Comparison of ENCODE assay signal across 8 cellular contexts in the genomic region with DNA sequence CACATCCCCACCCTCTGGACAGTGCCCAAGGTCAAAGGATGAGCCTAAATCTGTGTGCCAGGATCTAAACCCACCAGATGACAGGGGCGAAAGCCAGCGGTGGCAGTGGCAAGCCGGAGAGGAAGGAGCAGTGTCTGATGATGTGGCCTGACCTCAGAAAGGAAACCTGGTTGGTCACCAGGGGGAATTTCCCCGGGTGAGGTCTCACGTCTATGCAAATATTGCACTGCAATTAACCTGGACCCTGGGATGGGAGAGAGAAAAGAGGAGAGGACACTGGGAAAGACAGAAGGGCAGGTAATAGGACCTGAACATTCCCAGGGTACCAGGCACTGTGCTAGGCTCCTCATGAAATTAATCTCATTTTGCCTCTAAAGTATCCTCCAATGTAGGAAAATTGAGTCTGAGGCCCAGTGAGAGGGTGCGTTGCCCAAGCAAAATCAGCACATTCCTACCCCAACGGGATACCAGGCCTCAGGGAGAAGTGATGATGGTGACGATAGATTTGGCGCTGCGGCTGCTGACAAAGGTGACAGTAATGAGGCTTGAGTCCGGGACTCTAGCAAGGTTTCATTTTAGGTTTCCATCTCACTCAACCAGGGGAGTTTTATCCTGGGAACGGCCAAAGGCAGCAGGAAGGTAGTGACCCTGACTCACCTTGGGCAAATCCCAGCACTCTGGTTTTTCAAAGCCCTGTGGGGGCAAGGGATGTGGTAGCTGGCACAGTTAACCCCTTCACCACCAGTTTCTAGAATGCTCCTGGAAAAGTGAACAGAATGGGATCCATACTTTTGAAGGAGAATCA. TPM values are rescaled to one million over a fixed set of nuclear protein-coding genes. Genes with fewer than 3 reads are reported as not detected.
DNase-seq lines count a peak whose midpoint lies in the region; ATAC-seq, FAIRE-seq and TF ChIP-seq lines count a peak whose summit lies in the region.

No MANE protein-coding gene starts in this region.

- H3K79me1 ChIP-seq in IMR-90 (ENCODE audit: low read depth in 1 of 2, low read length in 2 of 2) = peaks cover 0 to 13% of the 10 kb centered on the region in 2 experiments; a peak in 1 of 4 replicates

- peak overlapping the region; percentile 62 to 92 for H4K8ac ChIP-seq in IMR-90 (ENCODE audit: low read depth in 2 of 2, low read length in 2 of 2)

- intact Hi-C loops in IMR-90 (cut with micrococcal nuclease) = no loop called here

- peak overlapping the region; percentile 34; the same call in 1 of the 2 replicates for H3K4me2 ChIP-seq in IMR-90 (ENCODE audit: low read depth, low read length)
- H3K4me2 ChIP-seq in keratinocyte (ENCODE audit: control insufficient read depth, extremely low read depth, insufficient read depth, low read depth, low read length) = peak overlapping the region; percentile 58

- TF ChIP-seq POLR2A in IMR-90 (IDR thresholded peaks at IDR 0.05; ENCODE audit: low read depth, low read length) = no peak

- H3K14ac ChIP-seq in IMR-90 (replicated peaks; ENCODE audit: low read depth, low read length) = peak overlapping the region; percentile 94

- H2BK120ac ChIP-seq in IMR-90 (ENCODE audit: low read depth, low read length) = peak overlapping the region; percentile 94

- peak overlapping the region; percentile 92 for H3K18ac ChIP-seq in IMR-90 (ENCODE audit: low read depth, low read length)

- peak overlapping the region; percentile 91 for H2AK9ac ChIP-seq in IMR-90 (replicated peaks; ENCODE audit: low read depth, low read length, poor library complexity)

- H3K27me3 ChIP-seq in IMR-90 (ENCODE audit: control insufficient read depth, insufficient read depth, low read length) = no peaks in the 10 kb centered on the region
- H3K27me3 ChIP-seq in keratinocyte (ENCODE audit: control insufficient read depth, extremely low read depth, insufficient read depth, low read length) = no peaks in the 10 kb centered on the region

- H3K27ac ChIP-seq in IMR-90 (ENCODE audit: insufficient read depth, low read length) (peak overlapping the region; percentile 94), keratinocyte (ENCODE audit: control insufficient read depth, insufficient read depth, low read length) (peak overlapping the region; percentile 86)

- TF ChIP-seq CTCF in IMR-90 (conservative IDR thresholded peaks at IDR 0.05; ENCODE audit: low read depth, low read length) (no peak), keratinocyte (optimal IDR thresholded peaks at IDR 0.05 in 1 of 3, IDR thresholded peaks at IDR 0.05 in 1 of 3, conservative IDR thresholded peaks at IDR 0.05 in 1 of 3; ENCODE audit: extremely low read depth in 1 of 3, insufficient read depth in 2 of 3, low read length in 3 of 3) (no peak)

- no peak for FAIRE-seq in keratinocyte (lab: Jason Lieb, UNC)

- H3K23ac ChIP-seq in IMR-90 (ENCODE audit: low read depth, low read length) = peak overlapping the region; percentile 97

- H3K4ac ChIP-seq in IMR-90 (ENCODE audit: low read depth, low read length) = peak overlapping the region; percentile 96

- peak overlapping the region; percentile 85; the same call in 2 of the 3 replicates for H2BK15ac ChIP-seq in IMR-90 (ENCODE audit: low read depth, low read length)

- H2AFZ ChIP-seq in IMR-90 (replicated peaks; ENCODE audit: low read length, poor library complexity) (peak overlapping the region; percentile 60), keratinocyte (ENCODE audit: control insufficient read depth, low read length) (peak overlapping the region; percentile 14)

- H3K9me1 ChIP-seq in IMR-90 (ENCODE audit: insufficient read depth, low read length) (peaks cover 30% of the 10 kb centered on the region), keratinocyte (ENCODE audit: control insufficient read depth, extremely low read depth, insufficient read depth, low read length) (no peaks in the 10 kb centered on the region)

- H3K9ac ChIP-seq in IMR-90 (ENCODE audit: low read depth, low read length) (peak overlapping the region; percentile 19; the same call in 1 of the 2 replicates), keratinocyte (ENCODE audit: control insufficient read depth, extremely low read depth, insufficient read depth, low read length) (peak overlapping the region; percentile 56)

- POLR2A ChIA-PET in IMR-90 (lab: Charles Lee; ENCODE audit: unreplicated experiment) = no interaction called here

- H3K9me3 ChIP-seq in IMR-90 (ENCODE audit: control insufficient read depth, insufficient read depth, low read length) (no peaks in the 10 kb centered on the region), keratinocyte (ENCODE audit: control insufficient read depth, low read depth, low read length) (no peaks in the 10 kb centered on the region)

- DNase-seq in ELF-1 (ENCODE audit: low read depth, low spot score) (peak; percentile 42), IMR-90 (peak; percentile 34), keratinocyte (ENCODE audit: low read depth, low spot score) (no peak), mesenteric fat pad (ENCODE audit: low spot score) (no peak), NOMO-1 treated with dmso at 0.1 percent for 144 hours (lab: John Stamatoyannopoulos, UW; ENCODE audit: unreplicated experiment) (no peak)
- DNase-seq in activated T-cell treated with anti-CD3 and anti-CD28 coated beads, Interleukin-2, amount 50 U/mL, for 48 hours = peak; percentile 78 to 83
- peak; percentile 48 to 57 for DNase-seq in stimulated activated CD8-positive, alpha-beta memory T cell treated with anti-CD3 and anti-CD28 coated beads, Interleukin-7, amount 100 ng/mL, for 4 hours (ENCODE audit: low read depth in 2 of 2)

- no TSS peak for BruUV-seq in IMR-90 (replicated peaks; lab: Mats Ljungman, UMichigan)

- H3K36me3 ChIP-seq in IMR-90 (ENCODE audit: control insufficient read depth, insufficient read depth, low read length) (0 out of 2 replicates have a peak, but pooled peaks cover 4% of the 10 kb centered on the region), keratinocyte (ENCODE audit: control insufficient read depth in 2 of 2, extremely low read depth in 1 of 2, insufficient read depth in 2 of 2, low read length in 2 of 2) (no peaks in the 10 kb centered on the region)

- dilution Hi-C loops in IMR-90 (cut with HindIII; ENCODE audit: low sequenced_read_pairs, unreplicated experiment) = no loop called here
- dilution Hi-C loops in keratinocyte (cut with MboI; ENCODE audit: extremely low pct_ligation_motif_present, low sequenced_read_pairs) = no loop called here

- peak overlapping the region; percentile 97 for H2BK5ac ChIP-seq in IMR-90 (ENCODE audit: low read depth, low read length, poor library complexity, severe bottlenecking)

- no peak overlapping the region for H3K4me3 ChIP-seq in IMR-90 (ENCODE audit: insufficient read depth, low read depth, low read length)
- H3K4me3 ChIP-seq in keratinocyte (ENCODE audit: control insufficient read depth in 2 of 3, extremely low read depth in 1 of 3, insufficient read depth in 2 of 3, low read depth in 1 of 3, low read length in 3 of 3) = peak overlapping the region in 1 of 3 experiments; percentile 11

- H3K56ac ChIP-seq in IMR-90 (ENCODE audit: extremely low read depth, insufficient read depth, low read length) = peak overlapping the region; percentile 73

- peak overlapping the region; percentile 93 for H2BK20ac ChIP-seq in IMR-90 (ENCODE audit: low read depth, low read length)

- CTCF ChIA-PET in IMR-90 (lab: Yijun Ruan, JAX) = interaction anchor here (1.6 kb wide), 1 partner anchor 43 kb away, joined by 6 read pairs; no protein-coding TSS in a partner anchor

- in situ Hi-C loops in IMR-90 (cut with MboI; ENCODE audit: low sequenced_read_pairs) = no loop called here

- 69% methylated on average over 4 of the region's 12 CpGs; no CpG with 5 or more reads in 1 of the 2 experiments for WGBS in IMR-90 (ENCODE audit: extremely low coverage in 2 of 2, insufficient read length in 1 of 2), 2 experiments

- ATAC-seq in GM21447 (IDR thresholded peaks at IDR 0.05; ENCODE audit: unreplicated experiment) (peak; percentile 66), IMR-90 (ENCODE audit: low read depth) (no peak)

- no peak for TF ChIP-seq RAD21 in IMR-90 (IDR thresholded peaks at IDR 0.05; ENCODE audit: low read length)

- peak overlapping the region; percentile 90 for H4K91ac ChIP-seq in IMR-90 (ENCODE audit: insufficient read depth, low read depth, low read length)

- H4K20me1 ChIP-seq in IMR-90 (ENCODE audit: insufficient read depth, low read length) = peaks cover 3% of the 10 kb centered on the region; the same call in 1 of the 2 replicates
- H4K20me1 ChIP-seq in keratinocyte (ENCODE audit: control insufficient read depth, extremely low read depth, insufficient read depth, low read length) = no peaks in the 10 kb centered on the region

- H2AK5ac ChIP-seq in IMR-90 (ENCODE audit: low read depth, low read length) = peak overlapping the region; percentile 83

- H3K4me1 ChIP-seq in IMR-90 (ENCODE audit: control insufficient read depth, insufficient read depth, low read length) (peaks cover 22% of the 10 kb centered on the region), keratinocyte (ENCODE audit: control insufficient read depth, extremely low read depth, insufficient read depth, low read length) (peaks cover 39% of the 10 kb centered on the region)

- peak overlapping the region; percentile 99 for H4K5ac ChIP-seq in IMR-90 (ENCODE audit: low read depth, low read length)

- no peaks in the 10 kb centered on the region for H3K79me2 ChIP-seq in keratinocyte (ENCODE audit: control insufficient read depth, insufficient read depth, low read length)

TF ChIP-seq in IMR-90, 13 proteins besides CTCF, POLR2A, EP300 and RAD21 (continues in another document):
- TF ChIP-seq NFE2L2 (IDR thresholded peaks at IDR 0.05; ENCODE audit: low read depth, low read length) (no peak), MAZ (IDR thresholded peaks at IDR 0.05; ENCODE audit: borderline replicate concordance, low read depth, low read length) (no peak), CEBPB (IDR thresholded peaks at IDR 0.05; ENCODE audit: low read depth, low read length) (no peak), FOS (IDR thresholded peaks at IDR 0.05; ENCODE audit: low read depth, low read length) (no peak), BHLHE40 (IDR thresholded peaks at IDR 0.05; ENCODE audit: low read depth, low read length) (no peak), RCOR1 (IDR thresholded peaks at IDR 0.05; ENCODE audit: insufficient replicate concordance, low read length) (no peak)

RNA-seq across cellular contexts. Expression of a gene that starts 13.4 kb away (rescaled TPM):
- total RNA-seq in IMR-90 (2012; rRNA removed) (88.0 and 92.8 TPM in 2 replicates), mesenteric fat pad (285 TPM)
- polyA plus RNA-seq in IMR-90 (2012; rRNA removed) (63.8 and 67.1 TPM in 2 replicates), keratinocyte (43.4 to 98.3 TPM (median 47.9 TPM) in 3 replicates)
- polyA plus RNA-seq in IMR-90 (2012; cell fraction: cytosol; rRNA removed) = 62.2 and 66.5 TPM in 2 replicates
- polyA plus RNA-seq in IMR-90 (2012; cell fraction: nucleus; rRNA removed; ENCODE audit: low replicate concordance) = 59.0 and 59.6 TPM in 2 replicates
- 188 TPM for polyA plus RNA-seq in keratinocyte (2011; ENCODE audit: low read depth)
- 71.4 and 109 TPM in 2 replicates for polyA plus RNA-seq in keratinocyte (2011; cell fraction: cytosol; rRNA removed)
- 67.6 and 70.0 TPM in 2 replicates for polyA plus RNA-seq in keratinocyte (2011; cell fraction: nucleus; rRNA removed)
- 63.7 and 120 TPM in 2 replicates for polyA plus RNA-seq in keratinocyte (2012; ENCODE audit: low replicate concordance)
- polyA minus RNA-seq in keratinocyte = 82.8 to 116 TPM (median 88.8 TPM) in 3 replicates
- polyA minus RNA-seq in keratinocyte (2011; cell fraction: cytosol; rRNA and poly(A)+ RNA removed) = 146 TPM
- 54.0 and 61.1 TPM in 2 replicates for polyA minus RNA-seq in keratinocyte (2011; cell fraction: nucleus; rRNA and poly(A)+ RNA removed)

Comparison
In these comparisons a context has a peak if more than half of its experiments do, and no peak if none do; other contexts are left out.
1. DNase-seq: peak in ELF-1 (single experiment), IMR-90 (single experiment), activated T-cell treated with anti-CD3 and anti-CD28 coated beads, Interleukin-2, amount 50 U/mL, for 48 hours (2 of 2) and stimulated activated CD8-positive, alpha-beta memory T cell treated with anti-CD3 and anti-CD28 coated beads, Interleukin-7, amount 100 ng/mL, for 4 hours (2 of 2); none in keratinocyte (single experiment), mesenteric fat pad (single experiment) and NOMO-1 treated with dmso at 0.1 percent for 144 hours (single experiment).